In the genomic region with DNA sequence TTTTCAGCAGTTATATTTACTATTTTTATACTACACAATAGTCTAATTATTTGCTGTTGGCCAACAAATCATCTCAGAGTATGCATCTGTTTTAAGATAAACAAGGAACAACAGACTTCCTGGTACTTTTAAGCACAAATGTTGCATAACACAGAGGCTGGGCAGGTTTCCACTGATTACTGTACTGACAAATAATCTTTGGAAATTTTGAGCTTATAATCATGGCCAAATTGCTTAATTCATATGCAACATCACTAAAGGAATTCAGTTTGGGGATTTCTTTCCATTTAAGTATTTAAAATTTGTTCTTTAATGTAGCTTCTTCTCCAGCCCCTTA, we compare ENCODE assay signal across 26 cellular contexts.
DNase-seq lines count a peak whose midpoint lies in the region; ATAC-seq and TF ChIP-seq lines count a peak whose summit lies in the region.
"Had no signal": no experiment of that assay in that cellular context is flagged by ENCODE, and none has a peak within 500 bp of the region (broad histone marks: within the 10 kb centered on the region; RNA-seq: fewer than 3 reads in every experiment).

No MANE protein-coding gene starts in this region.

- intact Hi-C loops in Right ventricle myocardium inferior (cut with DNase I) (no loop called here), cardiac septum (cut with DNase I) (no loop called here), heart left ventricle (cut with DNase I) (no loop called here)
- intact Hi-C loops in activated CD4-positive, alpha-beta T cell treated with anti-CD3 and anti-CD28 coated beads for 36 hours (cut with DNase I, micrococcal nuclease): no loop called here

- TF ChIP-seq POLR2A in heart left ventricle (IDR thresholded peaks at IDR 0.05): no peak

- POLR2A ChIA-PET in activated CD4-positive, alpha-beta T cell treated with anti-CD3 and anti-CD28 coated beads for 36 hours (lab: Charles Lee): no interaction called here

- H3K9me3 ChIP-seq in heart left ventricle: no peaks in the 10 kb centered on the region
- H3K9me3 ChIP-seq: esophagus squamous epithelium, vagina had no signal

- H3K4me1 Mint-ChIP-seq in activated CD4-positive, alpha-beta T cell treated with anti-CD3 and anti-CD28 coated beads for 36 hours: no peaks in the 10 kb centered on the region

- H3K36me3 Mint-ChIP-seq in activated CD4-positive, alpha-beta T cell treated with anti-CD3 and anti-CD28 coated beads for 36 hours (ENCODE audit: low read depth): no peaks in the 10 kb centered on the region
- H3K36me3 Mint-ChIP-seq: memory B cell; naive thymus-derived CD8-positive, alpha-beta T cell had no signal

- H3K4me3 Mint-ChIP-seq in activated CD4-positive, alpha-beta T cell treated with anti-CD3 and anti-CD28 coated beads for 36 hours: no peak overlapping the region
- H3K4me3 Mint-ChIP-seq: activated T-helper 17 cell treated with anti-CD3 and anti-CD28 coated beads, Interleukin-2, amount 50 U/mL, for 72 hours; immature natural killer cell; memory B cell; naive thymus-derived CD8-positive, alpha-beta T cell had no signal

- ATAC-seq in Right ventricle myocardium inferior (peak; percentile 83), heart left ventricle (peak in 3 of 4 donors; percentile 57 to 77 (median 64)), omental fat pad (ENCODE audit: low FRiP score) (peak; percentile 80), SK-N-SH treated with all-trans-retinoic acid at 6 μM for 48 hours (no peak)
- no peak for ATAC-seq in activated CD4-positive, alpha-beta T cell treated with anti-CD3 and anti-CD28 coated beads for 36 hours
- ATAC-seq: activated T-helper 17 cell treated with anti-CD3 and anti-CD28 coated beads, Interleukin-2, amount 50 U/mL, for 72 hours; GM12878; naive thymus-derived CD8-positive, alpha-beta T cell had no signal

- peak overlapping the region in 7 of 12 donors; percentile 15 to 78 (median 52) for H3K27ac ChIP-seq in heart left ventricle
- H3K27ac ChIP-seq: parathyroid adenoma, vagina had no signal

- peaks cover 0 to 9% (median 0%) of the 10 kb centered on the region in 9 donors for H3K27me3 ChIP-seq in heart left ventricle
- H3K27me3 ChIP-seq: vagina had no signal

- TF ChIP-seq CTCF in heart left ventricle (IDR thresholded peaks at IDR 0.05) (no peak), omental fat pad (IDR thresholded peaks at IDR 0.05) (no peak)

- CTCF ChIA-PET in activated CD4-positive, alpha-beta T cell treated with anti-CD3 and anti-CD28 coated beads for 36 hours (lab: Charles Lee): no interaction called here

- no peaks in the 10 kb centered on the region for H3K27me3 Mint-ChIP-seq in activated CD4-positive, alpha-beta T cell treated with anti-CD3 and anti-CD28 coated beads for 36 hours
- H3K27me3 Mint-ChIP-seq: activated T-helper 17 cell treated with anti-CD3 and anti-CD28 coated beads, Interleukin-2, amount 50 U/mL, for 72 hours; memory B cell had no signal

- H3K4me3 ChIP-seq in heart left ventricle: peak overlapping the region in 3 of 12 donors; percentile 2 to 41 (median 20)
- H3K4me3 ChIP-seq: GM12878, skin epidermis, vagina had no signal

- no peaks in the 10 kb centered on the region for H3K36me3 ChIP-seq in heart left ventricle
- H3K36me3 ChIP-seq: esophagus squamous epithelium, vagina had no signal

- peaks cover 8% of the 10 kb centered on the region for H3K9me3 Mint-ChIP-seq in activated CD4-positive, alpha-beta T cell treated with anti-CD3 and anti-CD28 coated beads for 36 hours (ENCODE audit: low read depth)

- peaks cover 0 to 6% (median 0%) of the 10 kb centered on the region in 12 donors for H3K4me1 ChIP-seq in heart left ventricle
- H3K4me1 ChIP-seq: parathyroid adenoma had no signal

- DNase-seq in Right ventricle myocardium inferior (ENCODE audit: missing footprints) (no peak), cardiac septum (ENCODE audit: low spot score) (no peak), heart left ventricle (peak in 3 of 5 donors; percentile 46 to 51 (median 49)), omental fat pad (ENCODE audit: low spot score) (peak; percentile 70), SHP77 (lab: John Stamatoyannopoulos, UW) (no peak), NCI-H1694 (lab: John Stamatoyannopoulos, UW) (no peak)
- no peak for DNase-seq in activated CD4-positive, alpha-beta T cell treated with anti-CD3 and anti-CD28 coated beads for 36 hours
- DNase-seq: activated CD4-positive, alpha-beta T cell treated with anti-CD3 and anti-CD28 coated beads for 4 hours; C1 segment of cervical spinal cord; central memory CD4-positive, alpha-beta T cell; esophagus squamous epithelium; GDM1; immature natural killer cell; MM.1S; naive thymus-derived CD8-positive, alpha-beta T cell; NCI-H146; NCI-H446; RPMI8226; stimulated activated CD4-positive, alpha-beta T cell treated with anti-CD3 and anti-CD28 coated beads, Interleukin-4, amount 100 ng/mL, for 24 hours had no signal

- no peak overlapping the region for H3K27ac Mint-ChIP-seq in activated CD4-positive, alpha-beta T cell treated with anti-CD3 and anti-CD28 coated beads for 36 hours
- H3K27ac Mint-ChIP-seq: activated T-helper 17 cell treated with anti-CD3 and anti-CD28 coated beads, Interleukin-2, amount 50 U/mL, for 72 hours; immature natural killer cell; memory B cell; naive thymus-derived CD8-positive, alpha-beta T cell had no signal

TF ChIP-seq in SK-N-SH treated with all-trans-retinoic acid at 6 μM for 48 hours, 23 proteins besides CTCF, POLR2A, EP300 and RAD21:
- TF ChIP-seq OSR1 (CRISPR knock-in tag; IDR thresholded peaks at IDR 0.05) (no peak), CSDC2 (CRISPR knock-in tag; IDR thresholded peaks at IDR 0.05) (no peak), TCF4 (CRISPR knock-in tag; IDR thresholded peaks at IDR 0.05; ENCODE audit: borderline replicate concordance) (no peak), BACH2 (CRISPR knock-in tag; IDR thresholded peaks at IDR 0.05; ENCODE audit: borderline replicate concordance) (no peak), ZNF565 (CRISPR knock-in tag; conservative IDR thresholded peaks at IDR 0.05; ENCODE audit: low read depth) (no peak), ZNF8 (CRISPR knock-in tag; IDR thresholded peaks at IDR 0.05) (no peak), ZFP30 (CRISPR knock-in tag; IDR thresholded peaks at IDR 0.05) (no peak), GLIS3 (CRISPR knock-in tag; IDR thresholded peaks at IDR 0.05) (no peak), RARB (CRISPR knock-in tag; IDR thresholded peaks at IDR 0.05) (no peak), ZC3H10 (CRISPR knock-in tag; IDR thresholded peaks at IDR 0.05) (no peak), ISL1 (CRISPR knock-in tag; IDR thresholded peaks at IDR 0.05) (no peak), ZFP3 (CRISPR knock-in tag; IDR thresholded peaks at IDR 0.05) (no peak), PPARA (CRISPR knock-in tag; IDR thresholded peaks at IDR 0.05; ENCODE audit: borderline replicate concordance) (no peak), SNAI2 (CRISPR knock-in tag; IDR thresholded peaks at IDR 0.05) (no peak), ARNTL (CRISPR knock-in tag; IDR thresholded peaks at IDR 0.05; ENCODE audit: borderline replicate concordance, low read depth) (no peak), ZNF70 (CRISPR knock-in tag; IDR thresholded peaks at IDR 0.05) (no peak), ESRRG (CRISPR knock-in tag; IDR thresholded peaks at IDR 0.05) (no peak)
- TF ChIP-seq, protein P1, sequence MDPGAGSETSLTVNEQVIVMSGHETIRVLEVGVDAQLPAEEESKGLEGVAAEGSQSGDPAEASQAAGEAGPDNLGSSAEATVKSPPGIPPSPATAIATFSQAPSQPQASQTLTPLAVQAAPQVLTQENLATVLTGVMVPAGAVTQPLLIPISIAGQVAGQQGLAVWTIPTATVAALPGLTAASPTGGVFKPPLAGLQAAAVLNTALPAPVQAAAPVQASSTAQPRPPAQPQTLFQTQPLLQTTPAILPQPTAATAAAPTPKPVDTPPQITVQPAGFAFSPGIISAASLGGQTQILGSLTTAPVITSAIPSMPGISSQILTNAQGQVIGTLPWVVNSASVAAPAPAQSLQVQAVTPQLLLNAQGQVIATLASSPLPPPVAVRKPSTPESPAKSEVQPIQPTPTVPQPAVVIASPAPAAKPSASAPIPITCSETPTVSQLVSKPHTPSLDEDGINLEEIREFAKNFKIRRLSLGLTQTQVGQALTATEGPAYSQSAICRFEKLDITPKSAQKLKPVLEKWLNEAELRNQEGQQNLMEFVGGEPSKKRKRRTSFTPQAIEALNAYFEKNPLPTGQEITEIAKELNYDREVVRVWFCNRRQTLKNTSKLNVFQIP (CRISPR knock-in tag; IDR thresholded peaks at IDR 0.05; ENCODE audit: borderline replicate concordance, low read depth): no peak
- TF ChIP-seq, protein P2, sequence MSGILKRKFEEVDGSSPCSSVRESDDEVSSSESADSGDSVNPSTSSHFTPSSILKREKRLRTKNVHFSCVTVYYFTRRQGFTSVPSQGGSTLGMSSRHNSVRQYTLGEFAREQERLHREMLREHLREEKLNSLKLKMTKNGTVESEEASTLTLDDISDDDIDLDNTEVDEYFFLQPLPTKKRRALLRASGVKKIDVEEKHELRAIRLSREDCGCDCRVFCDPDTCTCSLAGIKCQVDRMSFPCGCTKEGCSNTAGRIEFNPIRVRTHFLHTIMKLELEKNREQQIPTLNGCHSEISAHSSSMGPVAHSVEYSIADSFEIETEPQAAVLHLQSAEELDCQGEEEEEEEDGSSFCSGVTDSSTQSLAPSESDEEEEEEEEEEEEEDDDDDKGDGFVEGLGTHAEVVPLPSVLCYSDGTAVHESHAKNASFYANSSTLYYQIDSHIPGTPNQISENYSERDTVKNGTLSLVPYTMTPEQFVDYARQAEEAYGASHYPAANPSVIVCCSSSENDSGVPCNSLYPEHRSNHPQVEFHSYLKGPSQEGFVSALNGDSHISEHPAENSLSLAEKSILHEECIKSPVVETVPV (CRISPR knock-in tag; IDR thresholded peaks at IDR 0.05): no peak
- TF ChIP-seq, protein P3, sequence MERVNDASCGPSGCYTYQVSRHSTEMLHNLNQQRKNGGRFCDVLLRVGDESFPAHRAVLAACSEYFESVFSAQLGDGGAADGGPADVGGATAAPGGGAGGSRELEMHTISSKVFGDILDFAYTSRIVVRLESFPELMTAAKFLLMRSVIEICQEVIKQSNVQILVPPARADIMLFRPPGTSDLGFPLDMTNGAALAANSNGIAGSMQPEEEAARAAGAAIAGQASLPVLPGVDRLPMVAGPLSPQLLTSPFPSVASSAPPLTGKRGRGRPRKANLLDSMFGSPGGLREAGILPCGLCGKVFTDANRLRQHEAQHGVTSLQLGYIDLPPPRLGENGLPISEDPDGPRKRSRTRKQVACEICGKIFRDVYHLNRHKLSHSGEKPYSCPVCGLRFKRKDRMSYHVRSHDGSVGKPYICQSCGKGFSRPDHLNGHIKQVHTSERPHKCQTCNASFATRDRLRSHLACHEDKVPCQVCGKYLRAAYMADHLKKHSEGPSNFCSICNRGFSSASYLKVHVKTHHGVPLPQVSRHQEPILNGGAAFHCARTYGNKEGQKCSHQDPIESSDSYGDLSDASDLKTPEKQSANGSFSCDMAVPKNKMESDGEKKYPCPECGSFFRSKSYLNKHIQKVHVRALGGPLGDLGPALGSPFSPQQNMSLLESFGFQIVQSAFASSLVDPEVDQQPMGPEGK (CRISPR knock-in tag; IDR thresholded peaks at IDR 0.05; ENCODE audit: borderline replicate concordance): no peak

Comparison
In these comparisons a context has a peak if more than half of its experiments do, and no peak if none do; other contexts are left out.
1. DNase-seq: peak in heart left ventricle (3 of 5) and omental fat pad (single experiment); none in Right ventricle myocardium inferior (single experiment), cardiac septum (single experiment), activated CD4-positive, alpha-beta T cell treated with anti-CD3 and anti-CD28 coated beads for 36 hours (single experiment), SHP77 (0 of 2) and NCI-H1694 (single experiment).
2. ATAC-seq: peak in Right ventricle myocardium inferior (single experiment), heart left ventricle (3 of 4) and omental fat pad (single experiment); none in activated CD4-positive, alpha-beta T cell treated with anti-CD3 and anti-CD28 coated beads for 36 hours (single experiment) and SK-N-SH treated with all-trans-retinoic acid at 6 μM for 48 hours (single experiment).